2 cellular contexts compared by ENCODE assay signal in genomic region chr16:70662991-70663523, GRCh38.
TF ChIP-seq lines count a peak whose summit lies in the region.

No MANE protein-coding gene starts in this region.

TF ChIP-seq in HepG2, 621 proteins besides CTCF, POLR2A, EP300 and RAD21:
- TF ChIP-seq POLR2AphosphoS2 (IDR thresholded peaks at IDR 0.05; ENCODE audit: low read depth, low read length) (0 out of 2 replicates have a peak, but pooled peaks have one; percentile 19), PAF1 (CRISPR knock-in tag; IDR thresholded peaks at IDR 0.05) (peak; percentile 74; the same call in 1 of the 2 replicates), RBFOX2 (IDR thresholded peaks at IDR 0.05; ENCODE audit: low read depth, low read length) (0 out of 2 replicates have a peak, but pooled peaks have one; percentile 14), ZC3H13 (CRISPR knock-in tag; IDR thresholded peaks at IDR 0.05) (peak; percentile 82; the same call in 1 of the 2 replicates), ETV5 (CRISPR knock-in tag; IDR thresholded peaks at IDR 0.05; ENCODE audit: borderline replicate concordance) (no peak), HES4 (CRISPR knock-in tag; IDR thresholded peaks at IDR 0.05; ENCODE audit: borderline replicate concordance) (0 out of 2 replicates have a peak, but pooled peaks have one; percentile 1), ZNF496 (CRISPR knock-in tag; IDR thresholded peaks at IDR 0.05; ENCODE audit: insufficient replicate concordance) (no peak), ZBTB33 (CRISPR knock-in tag; IDR thresholded peaks at IDR 0.05) (no peak)

TF ChIP-seq in HEK293T, 16 proteins besides CTCF, POLR2A, EP300 and RAD21:
- TF ChIP-seq NFRKB (IDR thresholded peaks at IDR 0.05): no peak
- TF ChIP-seq SP1 (IDR thresholded peaks at IDR 0.05): no peak
- TF ChIP-seq ARNT (IDR thresholded peaks at IDR 0.05): no peak
